8 cellular contexts compared by ENCODE assay signal in the genomic region with DNA sequence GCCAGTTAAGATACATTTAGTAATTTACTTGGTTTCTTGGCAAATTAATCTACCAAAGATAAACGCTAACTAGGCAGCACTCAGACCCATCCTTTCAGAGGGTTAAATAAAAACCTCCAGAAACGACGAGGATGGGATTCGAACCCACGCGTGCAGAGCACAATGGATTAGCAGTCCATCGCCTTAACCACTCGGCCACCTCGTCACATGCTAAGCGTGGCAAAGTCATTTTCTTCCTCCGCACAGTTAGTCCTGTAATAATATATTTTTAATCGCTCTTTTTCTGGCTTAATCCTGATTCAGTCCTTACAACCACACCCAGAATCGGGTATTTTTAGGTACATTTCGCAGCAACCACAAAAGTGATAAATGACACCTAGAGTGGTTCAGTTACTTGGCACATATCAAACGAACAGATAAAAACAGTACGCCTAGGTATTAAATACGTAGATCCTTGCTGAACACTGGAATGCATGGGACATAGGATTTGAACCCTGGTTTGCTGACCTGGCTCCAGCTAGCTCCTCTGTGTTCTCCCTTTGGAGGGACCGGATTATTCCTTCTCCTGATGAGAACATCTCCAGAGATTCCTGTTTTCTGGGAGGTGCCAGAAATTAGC.
DNase-seq lines count a peak whose midpoint lies in the region; ATAC-seq and TF ChIP-seq lines count a peak whose summit lies in the region.

No MANE protein-coding gene starts in this region.

- CTCF ChIA-PET in PC-9 (lab: Charles Lee) = no interaction called here

- H3K27ac Mint-ChIP-seq in effector memory CD8-positive, alpha-beta T cell = no peak overlapping the region

- H3K4me2 ChIP-seq in PC-9 = peak overlapping the region; percentile 79

- H3K36me3 ChIP-seq in PC-9 (ENCODE audit: low read depth) (no peaks in the 10 kb centered on the region), esophagus squamous epithelium (no peaks in the 10 kb centered on the region)

- H3K4me3 ChIP-seq in AG10803 (ENCODE audit: low read length) (peak overlapping the region; percentile 41), PC-9 (peak overlapping the region; percentile 60), esophagus squamous epithelium (no peak overlapping the region)

- H3K27me3 ChIP-seq in PC-9 (ENCODE audit: insufficient read depth, low read depth) (no peaks in the 10 kb centered on the region), esophagus squamous epithelium (peaks cover 0 to 41% (median 0%) of the 10 kb centered on the region in 4 donors)

- H3K27ac ChIP-seq in PC-9 (peak overlapping the region; percentile 44), esophagus squamous epithelium (no peak overlapping the region)

- H3K27me3 Mint-ChIP-seq in effector memory CD8-positive, alpha-beta T cell = peaks cover 34 to 36% of the 10 kb centered on the region in 2 donors

- POLR2A ChIA-PET in PC-9 (lab: Charles Lee; ENCODE audit: unreplicated experiment) = interaction anchor here (0.5 kb wide), 1 partner anchor 8 kb away, joined by 5 read pairs; no protein-coding TSS in a partner anchor

- DNase-seq in AG10803 (ENCODE audit: low read depth) (peak; percentile 39), HCEC 1CT (peak; percentile 54), PC-9 (peak; percentile 59 to 61), dedifferentiated amniotic fluid mesenchymal stem cell (ENCODE audit: extremely low spot score) (peak; percentile 51), renal cortical epithelial cell (ENCODE audit: low read depth) (peak; percentile 42), esophagus squamous epithelium (lab: John Stamatoyannopoulos, UW) (no peak)
- no peak for DNase-seq in effector memory CD8-positive, alpha-beta T cell

- H4K20me1 ChIP-seq in PC-9 (ENCODE audit: insufficient read depth) = no peaks in the 10 kb centered on the region

- no peaks in the 10 kb centered on the region; the same call in 1 of the 2 replicates for H3K9me2 ChIP-seq in PC-9 (ENCODE audit: insufficient read depth)

- H3K4me1 ChIP-seq in PC-9 (replicated peaks; ENCODE audit: insufficient read depth) (no peaks in the 10 kb centered on the region), esophagus squamous epithelium (peaks cover 0 to 4% (median 0%) of the 10 kb centered on the region in 3 donors)

- intact Hi-C loops in PC-9 (cut with micrococcal nuclease; ENCODE audit: unreplicated experiment) = no loop called here
- intact Hi-C loops in esophagus squamous epithelium (cut with DNase I) = no loop called here

- H3F3A ChIP-seq in PC-9 (ENCODE audit: insufficient read depth, low read depth) = peaks cover 21% of the 10 kb centered on the region

- ATAC-seq in effector memory CD8-positive, alpha-beta T cell (replicated peaks) = no peak
- ATAC-seq in HG03460 (IDR thresholded peaks at IDR 0.05; ENCODE audit: unreplicated experiment) = no peak

- H3K36me3 Mint-ChIP-seq in effector memory CD8-positive, alpha-beta T cell (ENCODE audit: insufficient read depth) = no peaks in the 10 kb centered on the region

- no peak overlapping the region for H3K4me3 Mint-ChIP-seq in effector memory CD8-positive, alpha-beta T cell

- WGBS in esophagus squamous epithelium, 2 donors = 9 to 10% methylated on average over 18 of the region's 18 CpGs

- peak overlapping the region; percentile 76 for H2AFZ ChIP-seq in PC-9

- H3K79me2 ChIP-seq in PC-9 (ENCODE audit: low read depth) = no peaks in the 10 kb centered on the region

- no peaks in the 10 kb centered on the region for H3K9me3 Mint-ChIP-seq in effector memory CD8-positive, alpha-beta T cell

- peaks cover 0 to 1% of the 10 kb centered on the region in 2 donors for H3K4me1 Mint-ChIP-seq in effector memory CD8-positive, alpha-beta T cell (ENCODE audit: low read depth in 2 of 2)

- TF ChIP-seq POLR2A in esophagus squamous epithelium (IDR thresholded peaks at IDR 0.05) = no peak

- BruUV-seq in PC-9 (replicated peaks; lab: Mats Ljungman, UMichigan) = no TSS peak

- TF ChIP-seq CTCF in AG10803 (conservative IDR thresholded peaks at IDR 0.05; ENCODE audit: low read length) (no peak), PC-9 (conservative IDR thresholded peaks at IDR 0.05) (no peak), esophagus squamous epithelium (IDR thresholded peaks at IDR 0.05) (no peak)

- H3K9me3 ChIP-seq in PC-9 (ENCODE audit: insufficient read depth, low read depth) = no peaks in the 10 kb centered on the region
- H3K9me3 ChIP-seq in esophagus squamous epithelium = no peaks in the 10 kb centered on the region

Comparison
In these comparisons a context has a peak if more than half of its experiments do, and no peak if none do; other contexts are left out.
1. DNase-seq: peak in AG10803 (single experiment), HCEC 1CT (single experiment), PC-9 (2 of 2), dedifferentiated amniotic fluid mesenchymal stem cell (single experiment) and renal cortical epithelial cell (single experiment); none in effector memory CD8-positive, alpha-beta T cell (0 of 3) and esophagus squamous epithelium (single experiment).
2. H3K4me3 ChIP-seq: peak in AG10803 (single experiment) and PC-9 (single experiment); none in esophagus squamous epithelium (0 of 4).